Comparison of ENCODE assay signal across 1 cellular context in genomic region chr4:1721666-1722550, GRCh38.
A peak's percentile ranks its signal among the peaks of the same experiment; 100 is the strongest.
TF ChIP-seq lines count a peak whose summit lies in the region.

No MANE protein-coding gene starts in this region.

TF ChIP-seq in H1, 55 proteins besides CTCF, POLR2A, EP300 and RAD21 (continued from another document):
- TF ChIP-seq TAF1 (IDR thresholded peaks at IDR 0.05; ENCODE audit: low read depth, low read length) (peak; percentile 9; the same call in 1 of the 2 replicates), TBP (IDR thresholded peaks at IDR 0.05; ENCODE audit: low read depth, low read length) (no peak), SP1 (IDR thresholded peaks at IDR 0.05; ENCODE audit: low read depth, low read length) (0 out of 2 replicates have a peak, but pooled peaks have one; percentile 3), GABPA (IDR thresholded peaks at IDR 0.05; ENCODE audit: borderline replicate concordance, insufficient read depth, low read length) (no peak), SUZ12 (IDR thresholded peaks at IDR 0.05; ENCODE audit: low read length) (no peak), PHF8 (conservative IDR thresholded peaks at IDR 0.05; ENCODE audit: low read depth, low read length) (0 out of 2 replicates have a peak, but pooled peaks have one; percentile 17), SAP30 (IDR thresholded peaks at IDR 0.05; ENCODE audit: insufficient read depth, insufficient replicate concordance, low read length) (peak; percentile 48)
